ENCODE assay signal across 27 cellular contexts in genomic region chr18:41809652-41810051, GRCh38.
DNase-seq lines count a peak whose midpoint lies in the region; ATAC-seq, FAIRE-seq and TF ChIP-seq lines count a peak whose summit lies in the region.
"Had no signal": no experiment of that assay in that cellular context is flagged by ENCODE, and none has a peak within 500 bp of the region (broad histone marks: within the 10 kb centered on the region; RNA-seq: fewer than 3 reads in every experiment).

No MANE protein-coding gene starts in this region.

- H3K9me1 ChIP-seq in keratinocyte (ENCODE audit: control insufficient read depth, extremely low read depth, insufficient read depth, low read length), result no peaks in the 10 kb centered on the region

- DNase-seq in NCI-H1417 (lab: John Stamatoyannopoulos, UW) (peak; percentile 9 to 59 (median 13)), NCI-H1417 treated with DMSO at 0.1 percent for 48 hours (lab: John Stamatoyannopoulos, UW) (no peak), NCI-H146 treated with DMSO at 0.1 percent for 48 hours (lab: John Stamatoyannopoulos, UW; ENCODE audit: unreplicated experiment) (peak; percentile 17), mammary epithelial cell (peak; percentile 33), keratinocyte (ENCODE audit: low read depth, low spot score) (no peak), glutamatergic neuron (no peak)
- DNase-seq in CD8-positive, alpha-beta T cell, result no peak
- no peak for DNase-seq in activated naive CD4-positive, alpha-beta T cell (lab: John Stamatoyannopoulos, UW)
- DNase-seq: 8988T; activated CD4-positive, alpha-beta T cell treated with anti-CD3 and anti-CD28 coated beads, Interleukin-2, amount 10 ng/mL, durations not matched to agents 24 days and 14 days; activated CD8-positive, alpha-beta memory T cell treated with anti-CD3 and anti-CD28 coated beads, Interleukin-2, amount 10 ng/mL, durations not matched to agents 7 days and 5 days; activated naive CD4-positive, alpha-beta T cell treated with anti-CD3 and anti-CD28 coated beads, Interleukin-2, amount 50 U/mL, for 16 hours; amygdala; CD4-positive, alpha-beta memory T cell; DMS153; GOT3; left cardiac atrium; naive thymus-derived CD4-positive, alpha-beta T cell; NCI-H2081; NCI-H526 treated with DMSO at 0.1 percent for 48 hours; retina had no signal

- H3K27ac ChIP-seq in mammary epithelial cell (ENCODE audit: insufficient read depth, low read depth, low read length), result no peak overlapping the region
- H3K27ac ChIP-seq in keratinocyte (ENCODE audit: control insufficient read depth, insufficient read depth, low read length), result no peak overlapping the region
- no peak overlapping the region for H3K27ac ChIP-seq in CD8-positive, alpha-beta T cell (ENCODE audit: low read depth, low read length)
- H3K27ac ChIP-seq: cardiac muscle cell, KMS-11, suprapubic skin had no signal

- H3K27me3 Mint-ChIP-seq in glutamatergic neuron (ENCODE audit: unreplicated experiment), result peaks cover 2% of the 10 kb centered on the region
- H3K27me3 Mint-ChIP-seq in CD8-positive, alpha-beta T cell (ENCODE audit: low read depth), result peaks cover 5% of the 10 kb centered on the region
- H3K27me3 Mint-ChIP-seq: activated CD4-positive, alpha-beta T cell treated with anti-CD3 and anti-CD28 coated beads, Interleukin-2, amount 10 ng/mL, durations not matched to agents 24 days and 14 days; activated CD8-positive, alpha-beta memory T cell treated with anti-CD3 and anti-CD28 coated beads, Interleukin-2, amount 10 ng/mL, durations not matched to agents 7 days and 5 days had no signal

- H3K79me2 ChIP-seq in mammary epithelial cell (ENCODE audit: insufficient read depth, low read length) (no peaks in the 10 kb centered on the region), keratinocyte (ENCODE audit: control insufficient read depth, insufficient read depth, low read length) (no peaks in the 10 kb centered on the region)

- H3K9ac ChIP-seq in mammary epithelial cell (ENCODE audit: insufficient read depth, low read length), result no peak overlapping the region
- no peak overlapping the region for H3K9ac ChIP-seq in keratinocyte (ENCODE audit: control insufficient read depth, extremely low read depth, insufficient read depth, low read length)
- H3K9ac ChIP-seq: KMS-11 had no signal

- no peak for ATAC-seq in CD8-positive, alpha-beta T cell
- ATAC-seq: activated CD8-positive, alpha-beta memory T cell treated with anti-CD3 and anti-CD28 coated beads, Interleukin-2, amount 10 ng/mL, durations not matched to agents 7 days and 5 days; left cardiac atrium; naive thymus-derived CD4-positive, alpha-beta T cell; SK-N-SH treated with all-trans-retinoic acid at 6 μM for 48 hours had no signal

- 6% methylated on average over 2 of the region's 2 CpGs for WGBS in mammary epithelial cell (ENCODE audit: low coverage, missing lambda C conversion rate)

- H3K9me3 ChIP-seq in mammary epithelial cell (replicated peaks; ENCODE audit: insufficient read depth, low read length) (no peaks in the 10 kb centered on the region), keratinocyte (ENCODE audit: control insufficient read depth, low read depth, low read length) (no peaks in the 10 kb centered on the region)
- no peaks in the 10 kb centered on the region for H3K9me3 ChIP-seq in CD8-positive, alpha-beta T cell (ENCODE audit: low read length)
- H3K9me3 ChIP-seq: suprapubic skin had no signal

- intact Hi-C loops in mammary epithelial cell (cut with micrococcal nuclease), result no loop called here
- intact Hi-C loops in CD8-positive, alpha-beta T cell (cut with DNase I, micrococcal nuclease), result no loop called here

- no peaks in the 10 kb centered on the region for H3K27me3 ChIP-seq in mammary epithelial cell (ENCODE audit: insufficient read depth, low read length)
- no peaks in the 10 kb centered on the region for H3K27me3 ChIP-seq in keratinocyte (ENCODE audit: control insufficient read depth, extremely low read depth, insufficient read depth, low read length)
- no peaks in the 10 kb centered on the region for H3K27me3 ChIP-seq in CD8-positive, alpha-beta T cell (ENCODE audit: insufficient read depth, low read length)
- H3K27me3 ChIP-seq: cardiac muscle cell, suprapubic skin had no signal

- no peaks in the 10 kb centered on the region for H3K36me3 ChIP-seq in mammary epithelial cell (ENCODE audit: insufficient read depth, low read length)
- H3K36me3 ChIP-seq in keratinocyte (ENCODE audit: control insufficient read depth in 2 of 2, extremely low read depth in 1 of 2, insufficient read depth in 2 of 2, low read length in 2 of 2), result no peaks in the 10 kb centered on the region
- no peaks in the 10 kb centered on the region for H3K36me3 ChIP-seq in CD8-positive, alpha-beta T cell (ENCODE audit: insufficient read depth, low read length)
- H3K36me3 ChIP-seq: cardiac muscle cell, suprapubic skin had no signal

- peak; percentile 20 for FAIRE-seq in keratinocyte (lab: Jason Lieb, UNC)
- FAIRE-seq: endometrium had no signal

- no peak for TF ChIP-seq CTCF in mammary epithelial cell (conservative IDR thresholded peaks at IDR 0.05 in 1 of 2, IDR thresholded peaks at IDR 0.05 in 1 of 2; ENCODE audit: extremely low read depth in 1 of 2, insufficient read depth in 1 of 2, low read depth in 1 of 2, low read length in 2 of 2)
- no peak for TF ChIP-seq CTCF in keratinocyte (optimal IDR thresholded peaks at IDR 0.05 in 1 of 3, IDR thresholded peaks at IDR 0.05 in 1 of 3, conservative IDR thresholded peaks at IDR 0.05 in 1 of 3; ENCODE audit: extremely low read depth in 1 of 3, insufficient read depth in 2 of 3, low read length in 3 of 3)
- no peak for TF ChIP-seq CTCF in glutamatergic neuron (IDR thresholded peaks at IDR 0.05; ENCODE audit: partially characterized antibody, unreplicated experiment)
- no peak for TF ChIP-seq CTCF in CD8-positive, alpha-beta T cell (IDR thresholded peaks at IDR 0.05)

- POLR2A ChIA-PET in CD8-positive, alpha-beta T cell (lab: Charles Lee), result no interaction called here

- H2AFZ ChIP-seq in mammary epithelial cell (ENCODE audit: low read depth, low read length) (peak overlapping the region; percentile 27), keratinocyte (ENCODE audit: control insufficient read depth, low read length) (no peak overlapping the region)

- in situ Hi-C loops in mammary epithelial cell (cut with MboI; ENCODE audit: low sequenced_read_pairs in 2 of 2), result no loop called here

- no peak overlapping the region for H3K4me2 ChIP-seq in mammary epithelial cell (ENCODE audit: insufficient read depth, low read depth, low read length)
- no peak overlapping the region for H3K4me2 ChIP-seq in keratinocyte (ENCODE audit: control insufficient read depth, extremely low read depth, insufficient read depth, low read depth, low read length)
- H3K4me2 ChIP-seq: KMS-11, smooth muscle cell had no signal

- H3K4me3 ChIP-seq in mammary epithelial cell (replicated peaks in 1 of 3; ENCODE audit: insufficient read depth in 1 of 3, low read depth in 2 of 3, low read length in 3 of 3) (no peak overlapping the region), keratinocyte (ENCODE audit: control insufficient read depth in 2 of 3, extremely low read depth in 1 of 3, insufficient read depth in 2 of 3, low read depth in 1 of 3, low read length in 3 of 3) (no peak overlapping the region)
- no peak overlapping the region for H3K4me3 ChIP-seq in CD8-positive, alpha-beta T cell (ENCODE audit: low read depth, low read length)
- H3K4me3 ChIP-seq: cardiac muscle cell, smooth muscle cell, suprapubic skin had no signal

- H3K27ac Mint-ChIP-seq in glutamatergic neuron (ENCODE audit: unreplicated experiment), result no peak overlapping the region
- H3K27ac Mint-ChIP-seq in CD8-positive, alpha-beta T cell, result no peak overlapping the region
- H3K27ac Mint-ChIP-seq: activated CD4-positive, alpha-beta T cell treated with anti-CD3 and anti-CD28 coated beads, Interleukin-2, amount 10 ng/mL, durations not matched to agents 24 days and 14 days; activated CD8-positive, alpha-beta memory T cell treated with anti-CD3 and anti-CD28 coated beads, Interleukin-2, amount 10 ng/mL, durations not matched to agents 7 days and 5 days; naive thymus-derived CD4-positive, alpha-beta T cell had no signal

- no peaks in the 10 kb centered on the region for H3K4me1 ChIP-seq in mammary epithelial cell (ENCODE audit: insufficient read depth, low read length)
- no peaks in the 10 kb centered on the region for H3K4me1 ChIP-seq in keratinocyte (ENCODE audit: control insufficient read depth, extremely low read depth, insufficient read depth, low read length)
- H3K4me1 ChIP-seq in CD8-positive, alpha-beta T cell (ENCODE audit: insufficient read depth, low read length), result no peaks in the 10 kb centered on the region
- H3K4me1 ChIP-seq: suprapubic skin had no signal

- H3K4me1 Mint-ChIP-seq in glutamatergic neuron (ENCODE audit: low read depth, unreplicated experiment), result no peaks in the 10 kb centered on the region
- no peaks in the 10 kb centered on the region for H3K4me1 Mint-ChIP-seq in CD8-positive, alpha-beta T cell (ENCODE audit: low read depth)
- H3K4me1 Mint-ChIP-seq: activated CD4-positive, alpha-beta T cell treated with anti-CD3 and anti-CD28 coated beads, Interleukin-2, amount 10 ng/mL, durations not matched to agents 24 days and 14 days; activated CD8-positive, alpha-beta memory T cell treated with anti-CD3 and anti-CD28 coated beads, Interleukin-2, amount 10 ng/mL, durations not matched to agents 7 days and 5 days; CD4-positive, alpha-beta memory T cell; naive thymus-derived CD4-positive, alpha-beta T cell had no signal

- H3K9me3 Mint-ChIP-seq in glutamatergic neuron (ENCODE audit: unreplicated experiment), result no peaks in the 10 kb centered on the region
- H3K9me3 Mint-ChIP-seq in CD8-positive, alpha-beta T cell, result peaks cover 2% of the 10 kb centered on the region
- H3K9me3 Mint-ChIP-seq: activated CD4-positive, alpha-beta T cell treated with anti-CD3 and anti-CD28 coated beads, Interleukin-2, amount 10 ng/mL, durations not matched to agents 24 days and 14 days had no signal

- no peaks in the 10 kb centered on the region for H4K20me1 ChIP-seq in mammary epithelial cell (ENCODE audit: insufficient read depth, low read length)
- H4K20me1 ChIP-seq in keratinocyte (ENCODE audit: control insufficient read depth, extremely low read depth, insufficient read depth, low read length), result no peaks in the 10 kb centered on the region

- no TSS peak for BruUV-seq in mammary epithelial cell (replicated peaks; lab: Mats Ljungman, UMichigan)

- dilution Hi-C loops in mammary epithelial cell (cut with HindIII; ENCODE audit: low sequenced_read_pairs) (loop anchor here (5.0 kb wide), 1 partner anchor 57 kb away; no protein-coding TSS in a partner anchor), keratinocyte (cut with MboI; ENCODE audit: extremely low pct_ligation_motif_present, low sequenced_read_pairs) (no loop called here)

- H3K36me3 Mint-ChIP-seq in glutamatergic neuron (ENCODE audit: unreplicated experiment), result no peaks in the 10 kb centered on the region
- H3K36me3 Mint-ChIP-seq in CD8-positive, alpha-beta T cell, result no peaks in the 10 kb centered on the region
- H3K36me3 Mint-ChIP-seq: activated CD8-positive, alpha-beta memory T cell treated with anti-CD3 and anti-CD28 coated beads, Interleukin-2, amount 10 ng/mL, durations not matched to agents 7 days and 5 days; CD4-positive, alpha-beta memory T cell; naive thymus-derived CD4-positive, alpha-beta T cell had no signal

- CTCF ChIA-PET in mammary epithelial cell (lab: Charles Lee; ENCODE audit: low non-redundant PET), result no interaction called here
- CTCF ChIA-PET in CD8-positive, alpha-beta T cell (lab: Charles Lee), result no interaction called here

- H3K4me3 Mint-ChIP-seq in glutamatergic neuron (ENCODE audit: unreplicated experiment), result no peak overlapping the region
- H3K4me3 Mint-ChIP-seq in CD8-positive, alpha-beta T cell, result no peak overlapping the region
- H3K4me3 Mint-ChIP-seq: activated CD4-positive, alpha-beta T cell treated with anti-CD3 and anti-CD28 coated beads, Interleukin-2, amount 10 ng/mL, durations not matched to agents 24 days and 14 days; activated CD8-positive, alpha-beta memory T cell treated with anti-CD3 and anti-CD28 coated beads, Interleukin-2, amount 10 ng/mL, durations not matched to agents 7 days and 5 days; CD4-positive, alpha-beta memory T cell; naive thymus-derived CD4-positive, alpha-beta T cell had no signal

Comparison
In these comparisons a context has a peak if more than half of its experiments do, and no peak if none do; other contexts are left out.
1. DNase-seq: peak in NCI-H1417 (3 of 3), NCI-H146 treated with DMSO at 0.1 percent for 48 hours (single experiment) and mammary epithelial cell (single experiment); none in NCI-H1417 treated with DMSO at 0.1 percent for 48 hours (single experiment), keratinocyte (single experiment), glutamatergic neuron (single experiment), CD8-positive, alpha-beta T cell (0 of 7) and activated naive CD4-positive, alpha-beta T cell (0 of 4).